In genomic region chr21:43689556-43690337, GRCh38 we compare ENCODE assay signal across 23 cellular contexts.
"Had no signal": no experiment of that assay in that cellular context is flagged by ENCODE, and none has a peak within 500 bp of the region (broad histone marks: within the 10 kb centered on the region; RNA-seq: fewer than 3 reads in every experiment).

No MANE protein-coding gene starts in this region.

- H3K9me3 ChIP-seq: adrenal gland, ascending aorta, neutrophil, pancreas, psoas muscle, right atrium auricular region, suprapubic skin, tibial nerve had no signal

- H3K27me3 ChIP-seq: adrenal gland, ascending aorta, brain microvascular endothelial cell, neutrophil, pancreas, right atrium auricular region, suprapubic skin, tibial nerve had no signal

- ATAC-seq: activated naive CD4-positive, alpha-beta T cell treated with anti-CD3 and anti-CD28 coated beads, Interleukin-2, amount 50 U/mL, for 72 hours; activated T-cell treated with anti-CD3 and anti-CD28 coated beads, Interleukin-2, amount 50 U/mL, for 72 hours; natural killer cell; pancreas; psoas muscle had no signal

- H3K4me3 ChIP-seq: adrenal gland, ascending aorta, pancreas, psoas muscle, right atrium auricular region, suprapubic skin, tibial nerve had no signal

- FAIRE-seq: frontal cortex, pancreas had no signal

- H3K4me1 ChIP-seq: adrenal gland, ascending aorta, pancreas, psoas muscle, right atrium auricular region, suprapubic skin, tibial nerve had no signal

- H3K27ac ChIP-seq: adrenal gland, ascending aorta, brain microvascular endothelial cell, pancreas, psoas muscle, right atrium auricular region, suprapubic skin, tibial nerve had no signal

- DNase-seq: activated B cell treated with CpG ODN at 0.5 μM for 24 hours; activated CD4-positive, alpha-beta memory T cell treated with anti-CD3 and anti-CD28 coated beads for 36 hours; activated CD4-positive, alpha-beta T cell treated with anti-CD3 and anti-CD28 coated beads for 4 hours; activated gamma-delta T cell; activated T-cell treated with anti-CD3 and anti-CD28 coated beads, Interleukin-2, amount 50 U/mL, for 72 hours; adrenal gland; brain microvascular endothelial cell; caudate nucleus; effector memory CD4-positive, alpha-beta T cell; hypothalamus; midbrain; natural killer cell; psoas muscle; stimulated activated CD4-positive, alpha-beta T cell treated with anti-CD3 and anti-CD28 coated beads, Interleukin-12 subunit alpha, Interleukin-12 subunit beta, amount 100 ng/mL, for 4 hours; T1000 had no signal
